12 cellular contexts compared by ENCODE assay signal in the genomic region with DNA sequence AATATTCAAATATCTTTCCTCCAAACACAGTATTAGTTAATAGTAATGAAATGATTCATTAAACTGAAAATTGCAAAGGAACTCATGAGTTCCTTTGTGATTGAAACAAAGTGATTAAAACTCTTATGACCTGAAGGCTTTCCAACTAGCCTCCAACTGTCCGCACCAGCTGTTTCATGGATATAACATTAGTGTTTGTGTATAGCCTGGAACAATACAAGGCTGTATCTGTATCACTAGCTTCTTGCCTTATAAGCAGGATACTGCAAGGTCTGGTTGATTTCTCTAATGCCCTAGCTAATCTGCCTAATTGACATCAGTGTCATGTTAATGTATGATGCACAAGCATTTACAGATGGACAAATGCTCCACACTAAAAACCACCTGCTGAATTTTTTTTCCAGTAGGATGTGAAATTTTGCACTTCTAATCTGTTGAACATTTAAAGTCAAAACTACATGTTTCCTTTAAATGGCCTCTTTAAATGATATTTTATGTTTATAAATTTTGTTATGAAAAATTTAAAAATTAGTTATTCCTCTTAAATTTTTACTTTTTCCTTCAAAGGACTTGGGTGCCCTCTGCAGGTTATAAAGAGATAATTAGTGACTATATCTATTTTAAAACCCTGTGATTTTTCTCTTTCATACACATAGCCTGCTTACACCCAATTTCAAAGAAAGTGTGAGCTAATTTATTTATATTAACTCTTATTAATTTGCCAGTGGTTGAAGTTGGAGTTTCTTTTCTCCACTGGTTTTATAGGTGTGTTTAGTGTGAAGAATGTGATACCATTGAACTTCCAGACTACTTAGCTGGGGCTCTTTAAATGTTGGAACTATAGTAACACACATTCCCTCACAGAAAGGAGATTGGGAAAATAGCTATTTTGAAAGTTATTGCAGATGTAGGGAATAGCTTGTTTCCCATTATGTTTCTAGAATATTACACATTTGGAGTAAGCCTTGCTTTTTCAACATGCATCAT. TPM values are rescaled to one million over a fixed set of nuclear protein-coding genes. Genes with fewer than 3 reads are reported as not detected.
DNase-seq lines count a peak whose midpoint lies in the region; ATAC-seq, FAIRE-seq and TF ChIP-seq lines count a peak whose summit lies in the region.
"Had no signal": no experiment of that assay in that cellular context is flagged by ENCODE, and none has a peak within 500 bp of the region (broad histone marks: within the 10 kb centered on the region; RNA-seq: fewer than 3 reads in every experiment).

No MANE protein-coding gene starts in this region.

- H3K4me2 ChIP-seq in IMR-90 (ENCODE audit: low read depth, low read length): no peak overlapping the region
- H3K4me2 ChIP-seq in keratinocyte (ENCODE audit: control insufficient read depth, extremely low read depth, insufficient read depth, low read depth, low read length): no peak overlapping the region

- H3K4me1 ChIP-seq in BE2C: no peaks in the 10 kb centered on the region
- no peaks in the 10 kb centered on the region for H3K4me1 ChIP-seq in IMR-90 (ENCODE audit: control insufficient read depth, insufficient read depth, low read length)
- H3K4me1 ChIP-seq in keratinocyte (ENCODE audit: control insufficient read depth, extremely low read depth, insufficient read depth, low read length): no peaks in the 10 kb centered on the region
- no peaks in the 10 kb centered on the region for H3K4me1 ChIP-seq in esophagus squamous epithelium

- no peak overlapping the region for H2BK120ac ChIP-seq in IMR-90 (ENCODE audit: low read depth, low read length)

- H3K4ac ChIP-seq in IMR-90 (ENCODE audit: low read depth, low read length): no peak overlapping the region

- POLR2A ChIA-PET in IMR-90 (lab: Charles Lee; ENCODE audit: unreplicated experiment): no interaction called here

- H4K8ac ChIP-seq in IMR-90 (ENCODE audit: low read depth in 2 of 2, low read length in 2 of 2): no peak overlapping the region

- H3K79me1 ChIP-seq in IMR-90 (ENCODE audit: low read depth in 1 of 2, low read length in 2 of 2): no peaks in the 10 kb centered on the region

- no TSS peak for BruUV-seq in IMR-90 (replicated peaks; lab: Mats Ljungman, UMichigan)

- H2BK20ac ChIP-seq in IMR-90 (ENCODE audit: low read depth, low read length): no peak overlapping the region

- CTCF ChIA-PET in IMR-90 (lab: Yijun Ruan, JAX): interaction anchor here (0.5 to 1.4 kb wide), 3 partner anchors 148 to 952 kb away, joined by 3 to 5 read pairs (median 4); no protein-coding TSS in a partner anchor

- no peak overlapping the region for H3K14ac ChIP-seq in IMR-90 (replicated peaks; ENCODE audit: low read depth, low read length)

- H3K36me3 ChIP-seq in BE2C (no peaks in the 10 kb centered on the region; the same call in 1 of the 2 replicates), IMR-90 (ENCODE audit: control insufficient read depth, insufficient read depth, low read length) (no peaks in the 10 kb centered on the region), keratinocyte (ENCODE audit: control insufficient read depth in 2 of 2, extremely low read depth in 1 of 2, insufficient read depth in 2 of 2, low read length in 2 of 2) (no peaks in the 10 kb centered on the region), esophagus squamous epithelium (peaks cover 0 to 31% (median under 1%) of the 10 kb centered on the region in 3 donors)

- H3K9me1 ChIP-seq in IMR-90 (ENCODE audit: insufficient read depth, low read length): no peaks in the 10 kb centered on the region
- H3K9me1 ChIP-seq in keratinocyte (ENCODE audit: control insufficient read depth, extremely low read depth, insufficient read depth, low read length): no peaks in the 10 kb centered on the region

- intact Hi-C loops in IMR-90 (cut with micrococcal nuclease) (loop anchor here (1.0 kb wide), 1 partner anchor 634 kb away; no protein-coding TSS in a partner anchor), esophagus squamous epithelium (cut with DNase I) (no loop called here)

- no peak overlapping the region for H3K23ac ChIP-seq in IMR-90 (ENCODE audit: low read depth, low read length)

- no peak overlapping the region for H3K9ac ChIP-seq in IMR-90 (ENCODE audit: low read depth, low read length)
- no peak overlapping the region for H3K9ac ChIP-seq in keratinocyte (ENCODE audit: control insufficient read depth, extremely low read depth, insufficient read depth, low read length)

- no peak overlapping the region for H3K18ac ChIP-seq in IMR-90 (ENCODE audit: low read depth, low read length)

- H3K9me3 ChIP-seq in BE2C: no peaks in the 10 kb centered on the region
- H3K9me3 ChIP-seq in IMR-90 (ENCODE audit: control insufficient read depth, insufficient read depth, low read length): no peaks in the 10 kb centered on the region
- no peaks in the 10 kb centered on the region for H3K9me3 ChIP-seq in keratinocyte (ENCODE audit: control insufficient read depth, low read depth, low read length)
- H3K9me3 ChIP-seq in esophagus squamous epithelium: no peaks in the 10 kb centered on the region

- no peaks in the 10 kb centered on the region for H3K79me2 ChIP-seq in keratinocyte (ENCODE audit: control insufficient read depth, insufficient read depth, low read length)

- H4K91ac ChIP-seq in IMR-90 (ENCODE audit: insufficient read depth, low read depth, low read length): no peak overlapping the region

- no peak overlapping the region for H2AK9ac ChIP-seq in IMR-90 (replicated peaks; ENCODE audit: low read depth, low read length, poor library complexity)

- in situ Hi-C loops in IMR-90 (cut with MboI; ENCODE audit: low sequenced_read_pairs): no loop called here

- no peak overlapping the region for H2BK5ac ChIP-seq in IMR-90 (ENCODE audit: low read depth, low read length, poor library complexity, severe bottlenecking)

- DNase-seq in BE2C: no peak
- DNase-seq in IMR-90: peak; percentile 35
- DNase-seq in keratinocyte (ENCODE audit: low read depth, low spot score): no peak
- DNase-seq in activated CD8-positive, alpha-beta memory T cell treated with anti-CD3 and anti-CD28 coated beads for 24 hours: no peak
- DNase-seq in T-helper 9 cell: no peak
- no peak for DNase-seq in esophagus squamous epithelium (lab: John Stamatoyannopoulos, UW)
- DNase-seq: activated CD4-positive, alpha-beta T cell treated with anti-CD3 and anti-CD28 coated beads for 4 hours; NCI-H1694 treated with DMSO at 0.1 percent for 48 hours; posterior cingulate gyrus had no signal

- H3K4me3 ChIP-seq in BE2C (ENCODE audit: low read depth, low read length) (no peak overlapping the region), IMR-90 (ENCODE audit: insufficient read depth, low read depth, low read length) (no peak overlapping the region), keratinocyte (ENCODE audit: control insufficient read depth in 2 of 3, extremely low read depth in 1 of 3, insufficient read depth in 2 of 3, low read depth in 1 of 3, low read length in 3 of 3) (no peak overlapping the region), esophagus squamous epithelium (no peak overlapping the region)

- dilution Hi-C loops in IMR-90 (cut with HindIII; ENCODE audit: low sequenced_read_pairs, unreplicated experiment) (no loop called here), keratinocyte (cut with MboI; ENCODE audit: extremely low pct_ligation_motif_present, low sequenced_read_pairs) (no loop called here)

- ATAC-seq in IMR-90 (ENCODE audit: low read depth) (peak; percentile 68; the same call in 1 of the 2 replicates), HG02981 (IDR thresholded peaks at IDR 0.05; ENCODE audit: unreplicated experiment) (no peak)
- ATAC-seq: stimulated activated memory B cell treated with anti-CD40 and anti-IgM and Interleukin-4, amounts not matched to agents 10 μg/mL and 1 μg/mL and 100 μg/mL, for 72 hours had no signal

- H4K20me1 ChIP-seq in IMR-90 (ENCODE audit: insufficient read depth, low read length): no peaks in the 10 kb centered on the region
- H4K20me1 ChIP-seq in keratinocyte (ENCODE audit: control insufficient read depth, extremely low read depth, insufficient read depth, low read length): no peaks in the 10 kb centered on the region

- H2AFZ ChIP-seq in IMR-90 (replicated peaks; ENCODE audit: low read length, poor library complexity): no peak overlapping the region
- H2AFZ ChIP-seq in keratinocyte (ENCODE audit: control insufficient read depth, low read length): no peak overlapping the region

- WGBS in IMR-90 (ENCODE audit: extremely low coverage in 2 of 2, insufficient read length in 1 of 2), 2 experiments: no CpG with 5 or more reads among the region's 1 CpG
- WGBS in esophagus squamous epithelium, 2 donors: 91 to 95% methylated on average over 1 of the region's 1 CpG

- H4K5ac ChIP-seq in IMR-90 (ENCODE audit: low read depth, low read length): no peak overlapping the region

- no peak for FAIRE-seq in keratinocyte (lab: Jason Lieb, UNC)

- TF ChIP-seq CTCF in BE2C (IDR thresholded peaks at IDR 0.05; ENCODE audit: low read depth, low read length): peak; percentile 23; the same call in 1 of the 2 replicates
- peak; percentile 49 for TF ChIP-seq CTCF in IMR-90 (conservative IDR thresholded peaks at IDR 0.05; ENCODE audit: low read depth, low read length)
- peak; percentile 75 for TF ChIP-seq CTCF in VCaP (conservative IDR thresholded peaks at IDR 0.05)
- peak in 2 of 3 experiments; percentile 1 to 9 for TF ChIP-seq CTCF in keratinocyte (optimal IDR thresholded peaks at IDR 0.05 in 1 of 3, IDR thresholded peaks at IDR 0.05 in 1 of 3, conservative IDR thresholded peaks at IDR 0.05 in 1 of 3; ENCODE audit: extremely low read depth in 1 of 3, insufficient read depth in 2 of 3, low read length in 3 of 3)
- no peak for TF ChIP-seq CTCF in esophagus squamous epithelium (IDR thresholded peaks at IDR 0.05)

- no peak overlapping the region for H3K27ac ChIP-seq in IMR-90 (ENCODE audit: insufficient read depth, low read length)
- no peak overlapping the region for H3K27ac ChIP-seq in VCaP
- H3K27ac ChIP-seq in keratinocyte (ENCODE audit: control insufficient read depth, insufficient read depth, low read length): no peak overlapping the region
- H3K27ac ChIP-seq in esophagus squamous epithelium: no peak overlapping the region

- H3K56ac ChIP-seq in IMR-90 (ENCODE audit: extremely low read depth, insufficient read depth, low read length): no peak overlapping the region

- H2AK5ac ChIP-seq in IMR-90 (ENCODE audit: low read depth, low read length): no peak overlapping the region

- no peak overlapping the region for H2BK15ac ChIP-seq in IMR-90 (ENCODE audit: low read depth, low read length)

- TF ChIP-seq RAD21 in IMR-90 (IDR thresholded peaks at IDR 0.05; ENCODE audit: low read length): peak; percentile 41

- no peak for TF ChIP-seq POLR2A in IMR-90 (IDR thresholded peaks at IDR 0.05; ENCODE audit: low read depth, low read length)
- TF ChIP-seq POLR2A in esophagus squamous epithelium (IDR thresholded peaks at IDR 0.05): no peak

- H3K27me3 ChIP-seq in BE2C (no peaks in the 10 kb centered on the region), IMR-90 (ENCODE audit: control insufficient read depth, insufficient read depth, low read length) (no peaks in the 10 kb centered on the region), keratinocyte (ENCODE audit: control insufficient read depth, extremely low read depth, insufficient read depth, low read length) (no peaks in the 10 kb centered on the region), esophagus squamous epithelium (no peaks in the 10 kb centered on the region)

RNA-seq across cellular contexts. Expression of a gene that starts 25.4 kb away (rescaled TPM):
- 22.8 TPM for polyA plus RNA-seq in BE2C (2012; ENCODE audit: insufficient read depth, insufficient read length, low read depth)
- 28.3 TPM in 2 replicates for total RNA-seq in IMR-90 (2012; rRNA removed)
- 13.6 and 16.1 TPM in 2 replicates for polyA plus RNA-seq in IMR-90 (2012; rRNA removed)
- polyA plus RNA-seq in IMR-90 (2012; cell fraction: cytosol; rRNA removed): 3.3 and 7.1 TPM in 2 replicates
- 1.9 and 10.4 TPM in 2 replicates for polyA plus RNA-seq in IMR-90 (2012; cell fraction: nucleus; rRNA removed; ENCODE audit: low replicate concordance)
- 24.9 to 35.8 TPM (median 30.7 TPM) in 3 replicates for polyA plus RNA-seq in keratinocyte
- polyA plus RNA-seq in keratinocyte (2011; ENCODE audit: low read depth): 4.3 TPM
- 21.6 and 47.8 TPM in 2 replicates for polyA plus RNA-seq in keratinocyte (2011; cell fraction: cytosol; rRNA removed)
- 30.0 and 37.5 TPM in 2 replicates for polyA plus RNA-seq in keratinocyte (2011; cell fraction: nucleus; rRNA removed)
- 12.8 and 18.8 TPM in 2 replicates for polyA plus RNA-seq in keratinocyte (2012; ENCODE audit: low replicate concordance)
- 19.6 to 46.2 TPM (median 38.5 TPM) in 3 replicates for polyA minus RNA-seq in keratinocyte
- 19.6 TPM for polyA minus RNA-seq in keratinocyte (2011; cell fraction: cytosol; rRNA and poly(A)+ RNA removed)
- 14.0 and 29.9 TPM in 2 replicates for polyA minus RNA-seq in keratinocyte (2011; cell fraction: nucleus; rRNA and poly(A)+ RNA removed)
- 10 to 100 TPM; 24.1 to 34.2 (median 31.7) TPM for total RNA-seq in esophagus squamous epithelium

RNA-seq across cellular contexts. Expression of a gene that starts 25.4 kb away (rescaled TPM):
- 27.5 TPM for polyA plus RNA-seq in BE2C (2012; ENCODE audit: insufficient read depth, insufficient read length, low read depth)
- 52.5 and 89.7 TPM in 2 replicates for total RNA-seq in IMR-90 (2012; rRNA removed)
- polyA plus RNA-seq in IMR-90 (2012; rRNA removed): 17.9 and 22.4 TPM in 2 replicates
- 4.9 and 10.2 TPM in 2 replicates for polyA plus RNA-seq in IMR-90 (2012; cell fraction: cytosol; rRNA removed)
- 2.6 and 14.8 TPM in 2 replicates for polyA plus RNA-seq in IMR-90 (2012; cell fraction: nucleus; rRNA removed; ENCODE audit: low replicate concordance)
- 31.6 to 48.2 TPM (median 32.0 TPM) in 3 replicates for polyA plus RNA-seq in keratinocyte
- polyA plus RNA-seq in keratinocyte (2011; ENCODE audit: low read depth): 144 TPM
- 29.1 and 52.2 TPM in 2 replicates for polyA plus RNA-seq in keratinocyte (2011; cell fraction: cytosol; rRNA removed)
- 17.8 and 25.4 TPM in 2 replicates for polyA plus RNA-seq in keratinocyte (2011; cell fraction: nucleus; rRNA removed)
- 28.1 and 38.6 TPM in 2 replicates for polyA plus RNA-seq in keratinocyte (2012; ENCODE audit: low replicate concordance)
- 8.7 to 44.5 TPM (median 18.4 TPM) in 3 replicates for polyA minus RNA-seq in keratinocyte
- polyA minus RNA-seq in keratinocyte (2011; cell fraction: cytosol; rRNA and poly(A)+ RNA removed): 38.4 TPM
- polyA minus RNA-seq in keratinocyte (2011; cell fraction: nucleus; rRNA and poly(A)+ RNA removed): 16.2 and 32.8 TPM in 2 replicates
- total RNA-seq in esophagus squamous epithelium: 10 to 100 TPM; 31.4 to 38.5 (median 38.0) TPM

Comparison
In these comparisons a context has a peak if more than half of its experiments do, and no peak if none do; other contexts are left out.
1. CTCF ChIP-seq: peak in BE2C (single experiment), IMR-90 (single experiment), VCaP (single experiment) and keratinocyte (2 of 3); none in esophagus squamous epithelium (0 of 6).